17 cellular contexts compared by ENCODE assay signal in the genomic region with DNA sequence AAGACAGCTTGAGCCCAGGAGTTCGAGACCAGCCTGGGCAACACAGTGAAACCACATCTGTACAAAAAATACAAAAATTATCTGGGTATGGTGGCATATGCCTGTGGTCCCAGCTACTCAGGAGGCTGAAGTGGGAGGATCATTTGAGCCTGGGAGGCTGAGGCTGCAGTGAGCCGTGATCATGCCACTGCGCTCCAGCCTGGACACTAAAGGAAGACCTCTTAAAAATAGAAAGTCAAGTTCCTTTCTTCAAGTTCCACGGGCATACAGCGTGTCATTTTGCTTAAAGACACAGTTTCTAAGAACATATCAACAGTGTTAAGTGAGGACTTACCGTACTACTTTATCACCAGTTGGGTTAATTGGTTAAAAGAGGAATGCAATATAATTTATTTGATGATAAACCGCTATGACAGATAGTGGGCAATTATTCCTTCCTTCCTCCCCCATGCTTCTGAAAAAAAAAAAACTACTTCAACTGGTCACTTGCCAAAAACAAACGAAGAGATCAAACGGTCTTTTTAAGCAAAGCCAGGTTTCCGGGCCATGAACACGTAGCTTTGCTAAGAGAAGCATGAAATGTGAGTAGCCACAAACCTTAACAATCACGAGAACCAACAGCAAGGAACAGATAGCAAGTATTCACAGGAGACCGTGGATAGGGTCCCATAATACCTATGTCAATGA. TPM values are rescaled to one million over a fixed set of nuclear protein-coding genes. Genes with fewer than 3 reads are reported as not detected.
DNase-seq lines count a peak whose midpoint lies in the region; ATAC-seq and TF ChIP-seq lines count a peak whose summit lies in the region.
"Had no signal": no experiment of that assay in that cellular context is flagged by ENCODE, and none has a peak within 500 bp of the region (broad histone marks: within the 10 kb centered on the region; RNA-seq: fewer than 3 reads in every experiment).

No MANE protein-coding gene starts in this region.

- CTCF ChIA-PET in HEK293T (lab: Yijun Ruan, JAX), result interaction anchor here (0.7 kb wide), 1 partner anchor 1302 kb away, joined by 3 read pairs; no protein-coding TSS in a partner anchor

- H3F3A ChIP-seq in smooth muscle cell (ENCODE audit: low read depth), result peaks cover 3% of the 10 kb centered on the region

- WGBS in smooth muscle cell (ENCODE audit: low lambda C conversion rate), result 82% methylated on average over 13 of the region's 13 CpGs

- no peak for ATAC-seq in upper lobe of right lung
- ATAC-seq: activated CD8-positive, alpha-beta memory T cell treated with anti-CD3 and anti-CD28 coated beads, Interleukin-2, amount 10 ng/mL, durations not matched to agents 7 days and 5 days; heart left ventricle; stimulated activated naive CD8-positive, alpha-beta T cell treated with anti-CD3 and anti-CD28 coated beads, Interleukin-15, amount 100 ng/mL, for 72 hours had no signal

- no peak overlapping the region for H3K4me2 ChIP-seq in smooth muscle cell

- H3K27ac ChIP-seq in SK-N-MC (peak overlapping the region; percentile 71), smooth muscle cell (ENCODE audit: low read depth) (peak overlapping the region; percentile 22), upper lobe of right lung (no peak overlapping the region)
- H3K27ac ChIP-seq: GM23248, heart left ventricle, SJCRH30 had no signal

- no peak overlapping the region for H3K4me3 ChIP-seq in SK-N-MC
- H3K4me3 ChIP-seq in smooth muscle cell, result no peak overlapping the region
- no peak overlapping the region for H3K4me3 ChIP-seq in upper lobe of right lung
- H3K4me3 ChIP-seq: GM23248, heart left ventricle, left lung, SJCRH30 had no signal

- H4K20me1 ChIP-seq in smooth muscle cell (ENCODE audit: low read depth), result no peaks in the 10 kb centered on the region

- no peak overlapping the region for H2AFZ ChIP-seq in smooth muscle cell (ENCODE audit: low read depth)
- H2AFZ ChIP-seq: GM23248 had no signal

- DNase-seq in HEK293T (ENCODE audit: extremely low spot score) (no peak), SK-N-MC (ENCODE audit: low read depth, low spot score) (no peak), iris pigment epithelial cell (ENCODE audit: low read depth) (peak; percentile 76), smooth muscle cell (lab: John Stamatoyannopoulos, UW; ENCODE audit: unreplicated experiment) (no peak), DMS153 treated with DMSO at 0.1 percent for 48 hours (lab: John Stamatoyannopoulos, UW; ENCODE audit: unreplicated experiment) (no peak), superior temporal gyrus (ENCODE audit: extremely low spot score) (no peak), upper lobe of right lung (no peak)
- DNase-seq: activated CD8-positive, alpha-beta memory T cell treated with anti-CD3 and anti-CD28 coated beads, Interleukin-2, amount 10 ng/mL, durations not matched to agents 7 days and 5 days; activated naive CD4-positive, alpha-beta T cell treated with anti-CD3 and anti-CD28 coated beads, Interleukin-2, amount 10 ng/mL, durations not matched to agents 7 days and 5 days; GM23248; heart left ventricle; KBM-7; left lung; NCI-H146; nephron progenitor cell; stimulated activated naive CD8-positive, alpha-beta T cell treated with anti-CD3 and anti-CD28 coated beads, Interleukin-15, amount 100 ng/mL, for 72 hours had no signal

- H3K4me1 ChIP-seq in smooth muscle cell (ENCODE audit: low read depth) (no peaks in the 10 kb centered on the region), upper lobe of right lung (no peaks in the 10 kb centered on the region)
- H3K4me1 ChIP-seq: heart left ventricle, left lung had no signal

- H3K27me3 ChIP-seq in smooth muscle cell (ENCODE audit: low read depth) (no peaks in the 10 kb centered on the region), upper lobe of right lung (no peaks in the 10 kb centered on the region)
- H3K27me3 ChIP-seq: heart left ventricle, left lung, SJCRH30 had no signal

- POLR2A ChIA-PET in HEK293T (lab: Yijun Ruan, JAX), result no interaction called here

- no peak for TF ChIP-seq CTCF in smooth muscle cell (IDR thresholded peaks at IDR 0.05; ENCODE audit: borderline replicate concordance, insufficient read depth, poor library complexity, severe bottlenecking)
- TF ChIP-seq CTCF in upper lobe of right lung (IDR thresholded peaks at IDR 0.05), result no peak

- H3K9me3 ChIP-seq in SK-N-MC (ENCODE audit: low read depth, low read length), result no peaks in the 10 kb centered on the region
- H3K9me3 ChIP-seq in smooth muscle cell (replicated peaks; ENCODE audit: low read depth), result no peaks in the 10 kb centered on the region
- no peaks in the 10 kb centered on the region for H3K9me3 ChIP-seq in upper lobe of right lung
- H3K9me3 ChIP-seq: heart left ventricle, left lung, SJCRH30 had no signal

- no peaks in the 10 kb centered on the region for H3K79me2 ChIP-seq in smooth muscle cell (ENCODE audit: low read depth)

- H3K36me3 ChIP-seq in SK-N-MC (ENCODE audit: insufficient read depth, low read length) (no peaks in the 10 kb centered on the region), smooth muscle cell (ENCODE audit: low read depth) (no peaks in the 10 kb centered on the region), upper lobe of right lung (no peaks in the 10 kb centered on the region)
- H3K36me3 ChIP-seq: heart left ventricle, left lung, SJCRH30 had no signal

- H3K9ac ChIP-seq in SK-N-MC (ENCODE audit: insufficient read length) (no peak overlapping the region), smooth muscle cell (ENCODE audit: low read depth) (no peak overlapping the region)
- H3K9ac ChIP-seq: GM23248 had no signal

- intact Hi-C loops in upper lobe of right lung (cut with DNase I), result no loop called here

TF ChIP-seq in HEK293T, 16 proteins besides CTCF, POLR2A, EP300 and RAD21:
- no peak for TF ChIP-seq NFRKB (IDR thresholded peaks at IDR 0.05)
- peak; percentile 77 for TF ChIP-seq ZNF384 (IDR thresholded peaks at IDR 0.05)
- TF ChIP-seq SP1 (IDR thresholded peaks at IDR 0.05), result no peak
- TF ChIP-seq FOXA1 (IDR thresholded peaks at IDR 0.05), result no peak
- no peak for TF ChIP-seq HDGF (IDR thresholded peaks at IDR 0.05; ENCODE audit: borderline replicate concordance)
- no peak for TF ChIP-seq FOXK2 (IDR thresholded peaks at IDR 0.05)

RNA-seq across cellular contexts. Expression of a gene that starts 21.4 kb away (rescaled TPM):
- total RNA-seq in smooth muscle cell (5.9 and 11.4 TPM in 2 replicates), upper lobe of right lung (16.8 TPM)
- 1.4 and 3.4 TPM in 2 replicates for polyA plus RNA-seq in smooth muscle cell
- total RNA-seq: SJCRH30 had no signal
